Comparison of ENCODE assay signal across 8 cellular contexts in the genomic region with DNA sequence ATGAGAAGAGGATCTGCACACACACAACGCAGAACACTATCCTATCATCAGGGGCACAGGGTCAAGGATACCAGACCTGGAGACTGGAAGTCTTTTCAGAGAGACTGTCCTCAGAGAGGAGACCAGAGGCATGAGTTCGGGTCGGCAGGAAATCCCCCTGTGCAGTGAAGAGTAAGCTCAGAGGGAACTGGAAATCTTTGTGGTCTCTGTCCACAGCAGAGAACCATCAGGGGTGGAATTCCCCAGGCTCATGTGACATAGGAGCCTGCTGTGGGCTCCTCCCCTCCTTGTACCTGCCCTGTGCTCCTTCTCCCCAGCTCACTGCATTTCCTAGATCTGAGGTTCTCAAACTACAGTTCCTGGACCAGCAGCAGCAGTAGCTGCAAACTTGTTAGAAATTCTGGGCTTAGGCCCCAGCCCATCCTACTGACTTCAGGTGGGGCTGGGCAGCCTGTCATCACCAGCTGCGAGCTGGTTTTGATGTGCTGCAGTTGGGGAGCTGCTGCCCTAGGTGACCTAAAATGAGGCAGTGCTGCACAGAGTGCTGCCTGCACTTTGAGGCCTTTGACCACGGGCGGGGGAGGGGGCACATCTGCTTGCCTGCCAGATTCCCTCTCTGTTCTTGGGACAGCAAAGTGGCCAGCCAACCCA. TPM values are rescaled to one million over a fixed set of nuclear protein-coding genes. Genes with fewer than 3 reads are reported as not detected.
DNase-seq lines count a peak whose midpoint lies in the region; ATAC-seq and TF ChIP-seq lines count a peak whose summit lies in the region.

No MANE protein-coding gene starts in this region.

- H3K9me3 ChIP-seq in Peyer's patch, result no peaks in the 10 kb centered on the region
- no peaks in the 10 kb centered on the region for H3K9me3 ChIP-seq in neuronal stem cell (replicated peaks in 1 of 2; ENCODE audit: control insufficient read depth in 2 of 2, insufficient read depth in 1 of 2, low read depth in 1 of 2, low read length in 2 of 2)

- no peak for TF ChIP-seq POLR2A in Peyer's patch (IDR thresholded peaks at IDR 0.05)

- H2AK5ac ChIP-seq in neuronal stem cell (ENCODE audit: low read depth, low read length), result no peak overlapping the region

- H3K4me2 ChIP-seq in neuronal stem cell (ENCODE audit: insufficient read depth, low read length, poor library complexity, severe bottlenecking), result no peak overlapping the region

- no peak overlapping the region for H2BK120ac ChIP-seq in neuronal stem cell (ENCODE audit: low read depth, low read length)

- H3K27me3 Mint-ChIP-seq in brain, result peaks cover 6% of the 10 kb centered on the region

- H3K79me1 ChIP-seq in neuronal stem cell (ENCODE audit: low read depth, low read length), result peaks cover 12% of the 10 kb centered on the region

- no peaks in the 10 kb centered on the region for H3K9me3 Mint-ChIP-seq in brain

- H3K4ac ChIP-seq in neuronal stem cell (ENCODE audit: low read length), result no peak overlapping the region

- peak; percentile 53 for DNase-seq in NK-92 treated with Interleukin-12 subunit alpha and Interleukin-12 subunit beta, amount 100 ng/mL, for 24 hours (lab: John Stamatoyannopoulos, UW)
- DNase-seq in NK-92 (lab: John Stamatoyannopoulos, UW; ENCODE audit: unreplicated experiment), result no peak
- DNase-seq in Peyer's patch, result peak; percentile 53 to 65 (median 65)
- peak; percentile 27 for DNase-seq in stimulated activated CD4-positive, alpha-beta T cell treated with anti-CD3 and anti-CD28 coated beads, Interleukin-1b, Interleukin-23, amount 100 ng/mL, for 48 hours
- DNase-seq in HPDE6-E6E7 (ENCODE audit: extremely low spot score), result no peak
- no peak for DNase-seq in neuronal stem cell (ENCODE audit: low spot score)

- H3K4me3 Mint-ChIP-seq in brain, result peak overlapping the region; percentile 86 to 93 (median 90)

- no peak overlapping the region for H2BK5ac ChIP-seq in neuronal stem cell (ENCODE audit: low read length)

- H3K4me1 Mint-ChIP-seq in brain, result peaks cover 59% of the 10 kb centered on the region

- ATAC-seq in HG02870 (IDR thresholded peaks at IDR 0.05; ENCODE audit: unreplicated experiment), result peak; percentile 75

- no peak overlapping the region for H3K23ac ChIP-seq in neuronal stem cell (ENCODE audit: low read depth, low read length, poor library complexity)

- H2BK12ac ChIP-seq in neuronal stem cell (ENCODE audit: low read length), result no peak overlapping the region

- no peak overlapping the region for H2BK15ac ChIP-seq in neuronal stem cell (ENCODE audit: low read length)

- no peak overlapping the region for H4K8ac ChIP-seq in neuronal stem cell (ENCODE audit: low read depth, low read length)

- H3K4me3 ChIP-seq in Peyer's patch, result no peak overlapping the region
- no peak overlapping the region for H3K4me3 ChIP-seq in neuronal stem cell (ENCODE audit: low read length in 2 of 2)

- H3K14ac ChIP-seq in neuronal stem cell (ENCODE audit: low read length), result no peak overlapping the region

- H3K27me3 ChIP-seq in Peyer's patch (no peaks in the 10 kb centered on the region), neuronal stem cell (ENCODE audit: control insufficient read depth in 3 of 3, insufficient read depth in 3 of 3, low read depth in 1 of 3, low read length in 3 of 3) (no peaks in the 10 kb centered on the region)

- H3K9ac ChIP-seq in neuronal stem cell (ENCODE audit: low read depth, low read length, poor library complexity), result no peak overlapping the region

- H3K27ac ChIP-seq in Peyer's patch (peak overlapping the region in 1 of 4 donors; percentile 99), neuronal stem cell (replicated peaks; ENCODE audit: low read length) (no peak overlapping the region)

- H3K36me3 ChIP-seq in Peyer's patch (no peaks in the 10 kb centered on the region), neuronal stem cell (replicated peaks in 1 of 2; ENCODE audit: control insufficient read depth in 2 of 2, insufficient read depth in 2 of 2, low read length in 2 of 2) (peaks cover 2 to 20% of the 10 kb centered on the region in 2 donors)

- no peak overlapping the region for H4K91ac ChIP-seq in neuronal stem cell (ENCODE audit: low read depth, low read length, poor library complexity)

- WGBS in neuronal stem cell (ENCODE audit: extremely low coverage in 2 of 2, insufficient read length in 2 of 2, insufficient replicate concordance in 1 of 2), 2 donors, result no CpG with 5 or more reads among the region's 6 CpGs

- peaks cover 25% of the 10 kb centered on the region for H3K36me3 Mint-ChIP-seq in brain

- no peak overlapping the region for H2AFZ ChIP-seq in neuronal stem cell (ENCODE audit: low read length)

- H3K18ac ChIP-seq in neuronal stem cell (ENCODE audit: low read length), result no peak overlapping the region

- TF ChIP-seq CTCF in Peyer's patch (IDR thresholded peaks at IDR 0.05) (no peak), brain (conservative IDR thresholded peaks at IDR 0.05) (no peak)

- H3K4me1 ChIP-seq in Peyer's patch (peaks cover 0 to 37% (median 26%) of the 10 kb centered on the region in 4 donors), neuronal stem cell (ENCODE audit: control insufficient read depth in 2 of 2, insufficient read depth in 1 of 2, low read depth in 1 of 2, low read length in 2 of 2) (peaks cover 10 to 17% of the 10 kb centered on the region in 2 donors)

- peak overlapping the region in 3 of 5 experiments; percentile 51 to 93 (median 89) for H3K27ac Mint-ChIP-seq in brain

RNA-seq across cellular contexts. Expression of a gene that starts 2.4 kb away (rescaled TPM):
- 100 to 1,000 TPM in 2 of 4 donors, 10 to 100 TPM in 2; 34.9 to 150 (median 93.3) TPM for total RNA-seq in Peyer's patch
- 118 TPM for polyA plus RNA-seq in brain (ENCODE audit: insufficient read depth, low read depth, low replicate concordance)
- 39.9 TPM for polyA plus RNA-seq in neuronal stem cell (2013, experiment 1 of 2)
- polyA plus RNA-seq in neuronal stem cell (2013, experiment 2 of 2), result 38.5 TPM

RNA-seq across cellular contexts. Expression of a gene that starts 45.4 kb away (rescaled TPM):
- 1,000 to 10,000 TPM in 1 of 4 donors, 100 to 1,000 TPM in 3; 565 to 1,018 (median 894) TPM for total RNA-seq in Peyer's patch
- 3,075 TPM for polyA plus RNA-seq in brain (ENCODE audit: insufficient read depth, low read depth, low replicate concordance)
- 1,729 TPM for polyA plus RNA-seq in neuronal stem cell (2013, experiment 1 of 2)
- 1,737 TPM for polyA plus RNA-seq in neuronal stem cell (2013, experiment 2 of 2)

Comparison
In these comparisons a context has a peak if more than half of its experiments do, and no peak if none do; other contexts are left out.
1. DNase-seq: peak in NK-92 treated with Interleukin-12 subunit alpha and Interleukin-12 subunit beta, amount 100 ng/mL, for 24 hours (single experiment), Peyer's patch (3 of 3) and stimulated activated CD4-positive, alpha-beta T cell treated with anti-CD3 and anti-CD28 coated beads, Interleukin-1b, Interleukin-23, amount 100 ng/mL, for 48 hours (single experiment); none in NK-92 (single experiment), HPDE6-E6E7 (single experiment) and neuronal stem cell (single experiment).